12 cellular contexts compared by ENCODE assay signal in the genomic region with DNA sequence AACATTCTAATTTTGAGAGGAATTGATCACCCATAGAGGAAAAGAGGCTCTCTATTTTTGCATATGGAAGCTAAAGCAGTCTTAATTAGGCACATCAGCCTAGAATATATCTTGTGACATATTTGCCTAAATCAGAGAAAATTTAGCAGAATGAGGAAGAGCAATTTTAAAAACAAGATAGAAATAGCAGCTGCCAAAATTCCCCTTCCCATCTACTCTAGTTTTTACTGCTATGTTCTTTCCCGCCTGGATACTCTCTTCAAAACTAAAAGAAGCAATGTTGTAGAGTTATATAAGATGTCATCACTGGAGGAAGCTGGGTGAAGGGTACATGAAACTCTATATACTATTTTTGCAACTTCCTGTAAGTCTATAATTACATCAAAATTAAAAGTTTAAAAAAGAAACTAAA.
DNase-seq lines count a peak whose midpoint lies in the region; ATAC-seq, FAIRE-seq and TF ChIP-seq lines count a peak whose summit lies in the region.
"Had no signal": no experiment of that assay in that cellular context is flagged by ENCODE, and none has a peak within 500 bp of the region (broad histone marks: within the 10 kb centered on the region; RNA-seq: fewer than 3 reads in every experiment).

No MANE protein-coding gene starts in this region.

- CTCF ChIA-PET in WTC11 (lab: Charles Lee), result interaction anchor here (1.2 to 3.4 kb wide), 4 partner anchors 41 to 128 kb away, joined by 3 to 16 read pairs (median 6); partner anchors contain the start of gene KCNIP2
- CTCF ChIA-PET in HEK293T (lab: Yijun Ruan, JAX), result no interaction called here

- H3K36me3 Mint-ChIP-seq in CD14-positive monocyte, result peaks cover 53 to 68% of the 10 kb centered on the region in 2 donors
- peaks cover 53% of the 10 kb centered on the region for H3K36me3 Mint-ChIP-seq in activated naive CD8-positive, alpha-beta T cell treated with anti-CD3 and anti-CD28 coated beads, Interleukin-2, amount 10 ng/mL, durations not matched to agents 7 days and 5 days
- H3K36me3 Mint-ChIP-seq in WTC11, result peaks cover 20% of the 10 kb centered on the region

- DNase-seq in CD14-positive monocyte (ENCODE audit: low spot score) (no peak), GM12892 (ENCODE audit: insufficient read length) (no peak), Kasumi-1 (lab: John Stamatoyannopoulos, UW) (peak; percentile 40 to 52), WTC11 (ENCODE audit: low spot score) (no peak), HEK293T (ENCODE audit: extremely low spot score) (no peak), NCI-H748 treated with DMSO at 0.1 percent for 48 hours (lab: John Stamatoyannopoulos, UW) (no peak), NCI-H2171 (lab: John Stamatoyannopoulos, UW) (no peak)
- no peak for DNase-seq in activated naive CD8-positive, alpha-beta T cell treated with anti-CD3 and anti-CD28 coated beads, Interleukin-2, amount 10 ng/mL, durations not matched to agents 7 days and 5 days
- DNase-seq: CD4-positive, alpha-beta memory T cell; NCI-H187 had no signal

- no peak for TF ChIP-seq CTCF in CD14-positive monocyte (IDR thresholded peaks at IDR 0.05)
- TF ChIP-seq CTCF in WTC11 (IDR thresholded peaks at IDR 0.05), result no peak

- H3K4me3 Mint-ChIP-seq in CD14-positive monocyte, result peak overlapping the region; percentile 13 to 69
- H3K4me3 Mint-ChIP-seq in activated naive CD8-positive, alpha-beta T cell treated with anti-CD3 and anti-CD28 coated beads, Interleukin-2, amount 10 ng/mL, durations not matched to agents 7 days and 5 days, result no peak overlapping the region
- H3K4me3 Mint-ChIP-seq in WTC11, result no peak overlapping the region

- TF ChIP-seq POLR2A in GM12892 (IDR thresholded peaks at IDR 0.05; ENCODE audit: low read depth, low read length), result no peak

- intact Hi-C loops in CD14-positive monocyte (cut with micrococcal nuclease), result no loop called here

- H3K9me3 Mint-ChIP-seq in CD14-positive monocyte (no peaks in the 10 kb centered on the region), WTC11 (no peaks in the 10 kb centered on the region)
- no peaks in the 10 kb centered on the region for H3K9me3 Mint-ChIP-seq in activated naive CD8-positive, alpha-beta T cell treated with anti-CD3 and anti-CD28 coated beads, Interleukin-2, amount 10 ng/mL, durations not matched to agents 7 days and 5 days
- H3K9me3 Mint-ChIP-seq: CD4-positive, alpha-beta memory T cell had no signal

- FAIRE-seq in GM12892 (lab: Jason Lieb, UNC), result peak; percentile 75
- FAIRE-seq: islet of Langerhans had no signal

- POLR2A ChIA-PET in activated naive CD8-positive, alpha-beta T cell treated with anti-CD3 and anti-CD28 coated beads, Interleukin-2, amount 10 ng/mL, durations not matched to agents 7 days and 5 days (lab: Charles Lee), result no interaction called here
- POLR2A ChIA-PET in WTC11 (lab: Charles Lee), result no interaction called here
- POLR2A ChIA-PET in HEK293T (lab: Yijun Ruan, JAX), result no interaction called here

- peak overlapping the region in 6 of 7 donors; percentile 82 to 94 (median 88) for H3K27ac Mint-ChIP-seq in CD14-positive monocyte
- H3K27ac Mint-ChIP-seq in activated naive CD8-positive, alpha-beta T cell treated with anti-CD3 and anti-CD28 coated beads, Interleukin-2, amount 10 ng/mL, durations not matched to agents 7 days and 5 days, result peak overlapping the region; percentile 62
- H3K27ac Mint-ChIP-seq in WTC11, result no peak overlapping the region

- no peak for ATAC-seq in activated naive CD8-positive, alpha-beta T cell treated with anti-CD3 and anti-CD28 coated beads, Interleukin-2, amount 10 ng/mL, durations not matched to agents 7 days and 5 days (ENCODE audit: low read depth)
- no peak for ATAC-seq in WTC11
- ATAC-seq: sciatic nerve had no signal

- H3K4me1 Mint-ChIP-seq in CD14-positive monocyte (peaks cover 61% of the 10 kb centered on the region), WTC11 (peaks cover 9% of the 10 kb centered on the region)
- peaks cover 30% of the 10 kb centered on the region for H3K4me1 Mint-ChIP-seq in activated naive CD8-positive, alpha-beta T cell treated with anti-CD3 and anti-CD28 coated beads, Interleukin-2, amount 10 ng/mL, durations not matched to agents 7 days and 5 days

- H3K27me3 Mint-ChIP-seq in CD14-positive monocyte (ENCODE audit: low read depth in 3 of 3) (no peaks in the 10 kb centered on the region), WTC11 (ENCODE audit: low read depth) (no peaks in the 10 kb centered on the region)
- H3K27me3 Mint-ChIP-seq in activated naive CD8-positive, alpha-beta T cell treated with anti-CD3 and anti-CD28 coated beads, Interleukin-2, amount 10 ng/mL, durations not matched to agents 7 days and 5 days, result no peaks in the 10 kb centered on the region
- H3K27me3 Mint-ChIP-seq: CD4-positive, alpha-beta memory T cell had no signal

TF ChIP-seq in WTC11, 78 proteins besides CTCF, POLR2A, EP300 and RAD21 (continues in another document):
- TF ChIP-seq IRF2 (CRISPR knock-in tag; IDR thresholded peaks at IDR 0.05; ENCODE audit: borderline replicate concordance, low read depth), result no peak
- no peak for TF ChIP-seq ZNF671 (CRISPR knock-in tag; IDR thresholded peaks at IDR 0.05)
- TF ChIP-seq E2F4 (CRISPR knock-in tag; IDR thresholded peaks at IDR 0.05; ENCODE audit: borderline replicate concordance, low read depth), result no peak
- no peak for TF ChIP-seq ATF2 (CRISPR knock-in tag; IDR thresholded peaks at IDR 0.05; ENCODE audit: borderline replicate concordance, low read depth)
- TF ChIP-seq PREB (CRISPR knock-in tag; IDR thresholded peaks at IDR 0.05; ENCODE audit: borderline replicate concordance), result no peak

TF ChIP-seq in HEK293T, 16 proteins besides CTCF, POLR2A, EP300 and RAD21:
- TF ChIP-seq ARNT (IDR thresholded peaks at IDR 0.05) (no peak), SUZ12 (IDR thresholded peaks at IDR 0.05) (no peak)

Comparison
In these comparisons a context has a peak if more than half of its experiments do, and no peak if none do; other contexts are left out.
1. DNase-seq: peak in Kasumi-1 (2 of 2); none in CD14-positive monocyte (single experiment), GM12892 (single experiment), activated naive CD8-positive, alpha-beta T cell treated with anti-CD3 and anti-CD28 coated beads, Interleukin-2, amount 10 ng/mL, durations not matched to agents 7 days and 5 days (single experiment), WTC11 (single experiment), HEK293T (single experiment), NCI-H748 treated with DMSO at 0.1 percent for 48 hours (single experiment) and NCI-H2171 (single experiment).
2. H3K4me3 Mint-ChIP-seq: peak in CD14-positive monocyte (2 of 2); none in activated naive CD8-positive, alpha-beta T cell treated with anti-CD3 and anti-CD28 coated beads, Interleukin-2, amount 10 ng/mL, durations not matched to agents 7 days and 5 days (single experiment) and WTC11 (single experiment).